ENCODE assay signal across 1 cellular context in the genomic region with DNA sequence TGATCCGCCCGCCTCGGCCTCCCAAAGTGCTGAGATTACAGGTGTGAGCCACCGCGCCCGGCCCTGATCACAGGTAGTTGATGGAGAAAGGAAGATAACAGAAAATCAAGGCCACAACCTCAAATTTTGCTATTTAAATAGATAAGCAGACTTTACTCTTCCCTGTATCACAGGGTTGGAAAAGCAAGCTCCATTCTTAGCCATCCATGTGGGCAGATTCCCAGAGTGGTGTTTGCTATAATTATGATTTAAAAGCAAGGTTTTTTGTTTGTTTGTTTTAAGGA.
TF ChIP-seq lines count a peak whose summit lies in the region.

No MANE protein-coding gene starts in this region.

TF ChIP-seq in IMR-90, 13 proteins besides CTCF, POLR2A, EP300 and RAD21 (continued from another document):
- TF ChIP-seq, protein P1, sequence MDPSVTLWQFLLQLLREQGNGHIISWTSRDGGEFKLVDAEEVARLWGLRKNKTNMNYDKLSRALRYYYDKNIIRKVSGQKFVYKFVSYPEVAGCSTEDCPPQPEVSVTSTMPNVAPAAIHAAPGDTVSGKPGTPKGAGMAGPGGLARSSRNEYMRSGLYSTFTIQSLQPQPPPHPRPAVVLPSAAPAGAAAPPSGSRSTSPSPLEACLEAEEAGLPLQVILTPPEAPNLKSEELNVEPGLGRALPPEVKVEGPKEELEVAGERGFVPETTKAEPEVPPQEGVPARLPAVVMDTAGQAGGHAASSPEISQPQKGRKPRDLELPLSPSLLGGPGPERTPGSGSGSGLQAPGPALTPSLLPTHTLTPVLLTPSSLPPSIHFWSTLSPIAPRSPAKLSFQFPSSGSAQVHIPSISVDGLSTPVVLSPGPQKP (IDR thresholded peaks at IDR 0.05; ENCODE audit: borderline replicate concordance, low read depth, low read length), result no peak
- TF ChIP-seq RFX5 (IDR thresholded peaks at IDR 0.05; ENCODE audit: low read depth, low read length), result no peak
- no peak for TF ChIP-seq CHD1 (IDR thresholded peaks at IDR 0.05; ENCODE audit: low read depth, low read length)
- TF ChIP-seq SMC3 (IDR thresholded peaks at IDR 0.05; ENCODE audit: low read depth, low read length), result no peak
- no peak for TF ChIP-seq BHLHE40 (IDR thresholded peaks at IDR 0.05; ENCODE audit: low read depth, low read length)
- TF ChIP-seq, protein P2, sequence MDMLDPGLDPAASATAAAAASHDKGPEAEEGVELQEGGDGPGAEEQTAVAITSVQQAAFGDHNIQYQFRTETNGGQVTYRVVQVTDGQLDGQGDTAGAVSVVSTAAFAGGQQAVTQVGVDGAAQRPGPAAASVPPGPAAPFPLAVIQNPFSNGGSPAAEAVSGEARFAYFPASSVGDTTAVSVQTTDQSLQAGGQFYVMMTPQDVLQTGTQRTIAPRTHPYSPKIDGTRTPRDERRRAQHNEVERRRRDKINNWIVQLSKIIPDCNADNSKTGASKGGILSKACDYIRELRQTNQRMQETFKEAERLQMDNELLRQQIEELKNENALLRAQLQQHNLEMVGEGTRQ (IDR thresholded peaks at IDR 0.05; ENCODE audit: low read depth, low read length), result no peak
- no peak for TF ChIP-seq CEBPB (IDR thresholded peaks at IDR 0.05; ENCODE audit: low read depth, low read length)
- TF ChIP-seq MXI1 (IDR thresholded peaks at IDR 0.05; ENCODE audit: borderline replicate concordance, low read depth, low read length), result no peak
- TF ChIP-seq NFE2L2 (IDR thresholded peaks at IDR 0.05; ENCODE audit: low read depth, low read length), result no peak
- TF ChIP-seq FOS (IDR thresholded peaks at IDR 0.05; ENCODE audit: low read depth, low read length), result no peak
- TF ChIP-seq MAZ (IDR thresholded peaks at IDR 0.05; ENCODE audit: borderline replicate concordance, low read depth, low read length), result no peak
- TF ChIP-seq MAFK (IDR thresholded peaks at IDR 0.05; ENCODE audit: low read depth, low read length), result no peak
TF ChIP-seq in IMR-90: peak in this region for 0.
